8 cellular contexts compared by ENCODE assay signal in the genomic region with DNA sequence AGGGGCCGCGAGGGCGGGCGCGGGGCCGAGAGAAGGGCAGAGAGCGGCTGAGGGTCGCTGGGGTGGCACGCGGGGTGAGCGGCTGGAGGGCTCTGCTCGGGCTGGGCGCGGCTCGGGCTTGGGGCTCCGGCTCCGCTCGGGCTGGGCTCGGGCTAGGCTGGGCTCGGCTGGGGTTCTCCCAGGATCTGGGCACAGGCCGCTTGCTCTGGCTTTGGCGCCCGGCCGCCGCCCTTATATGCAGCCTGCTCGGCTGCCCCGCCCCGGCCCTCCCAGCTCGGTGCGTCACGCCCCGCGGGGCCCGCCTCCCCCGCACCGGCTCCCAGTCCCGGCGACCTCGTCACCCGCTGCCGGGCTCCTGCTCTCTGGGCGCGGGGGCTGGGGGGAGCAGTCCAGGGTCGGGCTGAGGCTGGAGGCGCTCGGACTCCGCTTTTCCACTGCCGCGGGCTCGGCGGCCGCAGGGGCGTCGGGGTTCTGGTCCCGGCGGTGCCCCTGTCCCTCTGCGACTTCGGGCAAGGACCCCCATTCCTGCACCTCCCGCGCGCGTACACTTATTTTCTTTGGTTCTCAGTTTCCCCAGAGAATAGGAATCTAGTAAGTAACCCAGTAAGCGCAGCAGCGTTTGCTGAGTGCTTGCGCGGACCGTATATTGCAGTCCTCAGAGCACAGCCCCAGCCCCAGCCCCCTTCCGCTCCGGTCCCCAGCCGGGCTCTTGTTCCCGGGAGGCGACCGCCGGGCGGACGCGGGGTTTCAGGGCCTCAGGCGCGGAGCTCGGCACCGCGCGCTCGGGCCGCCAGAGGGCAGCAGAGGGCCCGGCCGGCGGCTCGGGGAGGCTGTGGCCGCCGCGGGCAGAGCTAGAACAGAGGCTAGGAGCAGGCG. TPM values are rescaled to one million over a fixed set of nuclear protein-coding genes. Genes with fewer than 3 reads are reported as not detected.
DNase-seq lines count a peak whose midpoint lies in the region; ATAC-seq and TF ChIP-seq lines count a peak whose summit lies in the region.

A gene with protein sequence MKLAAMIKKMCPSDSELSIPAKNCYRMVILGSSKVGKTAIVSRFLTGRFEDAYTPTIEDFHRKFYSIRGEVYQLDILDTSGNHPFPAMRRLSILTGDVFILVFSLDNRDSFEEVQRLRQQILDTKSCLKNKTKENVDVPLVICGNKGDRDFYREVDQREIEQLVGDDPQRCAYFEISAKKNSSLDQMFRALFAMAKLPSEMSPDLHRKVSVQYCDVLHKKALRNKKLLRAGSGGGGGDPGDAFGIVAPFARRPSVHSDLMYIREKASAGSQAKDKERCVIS (minus strand): TSS at position 207 of the 876 bp plus-strand sequence. CDS start 214 bp downstream, outside the sequence.

- peak within 1 kb of the TSS; percentile 99 for H3K4me2 ChIP-seq in mammary epithelial cell (ENCODE audit: insufficient read depth, low read depth, low read length)

- BruUV-seq in mammary epithelial cell (replicated peaks; lab: Mats Ljungman, UMichigan) = no TSS peak

- dilution Hi-C loops in mammary epithelial cell (cut with HindIII; ENCODE audit: low sequenced_read_pairs) = no loop called here

- WGBS in mammary epithelial cell (ENCODE audit: low coverage, missing lambda C conversion rate) = 5% methylated on average over 32 of the region's 93 CpGs
- 0 to 1% (median 0%) methylated on average over 22 to 93 of the region's 93 CpGs for WGBS in spleen, 5 donors

- peak; percentile 81 for ATAC-seq in HG02642 (IDR thresholded peaks at IDR 0.05; ENCODE audit: poor library complexity, unreplicated experiment)

- peak within 1 kb of the TSS; percentile 76 for H3K27ac ChIP-seq in WERI-Rb-1
- no peak within 1 kb of the TSS for H3K27ac ChIP-seq in mammary epithelial cell (ENCODE audit: insufficient read depth, low read depth, low read length)
- peak within 1 kb of the TSS; percentile 71 to 88 (median 82) for H3K27ac ChIP-seq in spleen

- H3K9ac ChIP-seq in mammary epithelial cell (ENCODE audit: insufficient read depth, low read length) = peak within 1 kb of the TSS; percentile 33

- peaks cover 10% of the 10 kb centered on the region for H3K4me1 ChIP-seq in mammary epithelial cell (ENCODE audit: insufficient read depth, low read length)
- H3K4me1 ChIP-seq in spleen = peaks cover 18 to 61% (median 44%) of the 10 kb centered on the region in 6 donors

- intact Hi-C loops in mammary epithelial cell (cut with micrococcal nuclease) = loop anchor here (1.0 kb wide), 4 partner anchors 72 to 145 kb away; no protein-coding TSS in a partner anchor
- intact Hi-C loops in spleen (cut with DNase I; ENCODE audit: low total_unique reads) = loop anchor here (2.0 to 5.0 kb wide), 2 partner anchors 76 to 146 kb away; no protein-coding TSS in a partner anchor

- TF ChIP-seq CTCF in GM10248 (IDR thresholded peaks at IDR 0.05; ENCODE audit: control extremely low read depth, extremely low read depth, low read depth, missing control alignments) (peak; percentile 93), WERI-Rb-1 (IDR thresholded peaks at IDR 0.05; ENCODE audit: low read depth, low read length) (peak; percentile 77), mammary epithelial cell (conservative IDR thresholded peaks at IDR 0.05 in 1 of 2, IDR thresholded peaks at IDR 0.05 in 1 of 2; ENCODE audit: extremely low read depth in 1 of 2, insufficient read depth in 1 of 2, low read depth in 1 of 2, low read length in 2 of 2) (peak; percentile 60 to 68), spleen (IDR thresholded peaks at IDR 0.05 in 8 of 11, conservative IDR thresholded peaks at IDR 0.05 in 3 of 11) (peak; percentile 49 to 100 (median 98))

- peak; percentile 20 to 95 (median 82) for TF ChIP-seq POLR2A in spleen (IDR thresholded peaks at IDR 0.05)

- H3K4me3 ChIP-seq in WERI-Rb-1 (ENCODE audit: low read depth, low read length) (peak within 1 kb of the TSS; percentile 68), mammary epithelial cell (replicated peaks in 1 of 3; ENCODE audit: insufficient read depth in 1 of 3, low read depth in 2 of 3, low read length in 3 of 3) (peak within 1 kb of the TSS; percentile 57 to 69 (median 57)), spleen (peak within 1 kb of the TSS; percentile 54 to 84 (median 68))

- peak within 1 kb of the TSS; percentile 85 for H2AFZ ChIP-seq in mammary epithelial cell (ENCODE audit: low read depth, low read length)

- POLR2A ChIA-PET in GM10248 (lab: Yijun Ruan, JAX) = interaction anchor here (0.5 to 0.6 kb wide), 6 partner anchors 8 to 398 kb away, joined by 3 to 5 read pairs (median 3); no protein-coding TSS in a partner anchor

- DNase-seq in GM10248 (ENCODE audit: extremely low spot score) (peak; percentile 95), NCI-H1694 (lab: John Stamatoyannopoulos, UW) (peak; percentile 72), WERI-Rb-1 (peak; percentile 83), mammary epithelial cell (peak; percentile 81), inferior parietal cortex (ENCODE audit: extremely low spot score) (peak; percentile 80), spleen (peak; percentile 94), GF-D8 (lab: John Stamatoyannopoulos, UW) (no peak)

- H3K9me3 ChIP-seq in WERI-Rb-1 (ENCODE audit: severe bottlenecking) (no peaks in the 10 kb centered on the region), mammary epithelial cell (replicated peaks; ENCODE audit: insufficient read depth, low read length) (no peaks in the 10 kb centered on the region), spleen (no peaks in the 10 kb centered on the region)

- peaks cover 2% of the 10 kb centered on the region for H4K20me1 ChIP-seq in mammary epithelial cell (ENCODE audit: insufficient read depth, low read length)

- no peaks in the 10 kb centered on the region for H3K27me3 ChIP-seq in WERI-Rb-1 (ENCODE audit: insufficient read depth, low read depth, severe bottlenecking)
- peaks cover 5% of the 10 kb centered on the region for H3K27me3 ChIP-seq in mammary epithelial cell (ENCODE audit: insufficient read depth, low read length)
- H3K27me3 ChIP-seq in spleen (replicated peaks in 1 of 7) = peaks cover 0 to 28% (median 17%) of the 10 kb centered on the region in 7 donors

- H3K36me3 ChIP-seq in WERI-Rb-1 (peaks cover 13% of the 10 kb centered on the region), mammary epithelial cell (ENCODE audit: insufficient read depth, low read length) (no peaks in the 10 kb centered on the region), spleen (peaks cover 0 to 19% (median 10%) of the 10 kb centered on the region in 6 donors)

- CTCF ChIA-PET in GM10248 (lab: Yijun Ruan, JAX) (interaction anchor here (0.6 to 5.2 kb wide), 62 partner anchors 9 to 607 kb away, joined by 3 to 82 read pairs (median 4); a partner anchor contains a TSS), mammary epithelial cell (lab: Charles Lee; ENCODE audit: low non-redundant PET) (interaction anchor here (0.5 to 1.6 kb wide), 6 partner anchors 11 to 614 kb away, joined by 3 to 20 read pairs (median 4); no protein-coding TSS in a partner anchor)

- H3K79me2 ChIP-seq in mammary epithelial cell (ENCODE audit: insufficient read depth, low read length) = no peaks in the 10 kb centered on the region

- in situ Hi-C loops in mammary epithelial cell (cut with MboI; ENCODE audit: low sequenced_read_pairs in 2 of 2) = loop anchor here in 1 of 2 donors (5.0 kb wide), 1 partner anchor 139 kb away; no protein-coding TSS in a partner anchor

RNA-seq across cellular contexts. Expression of the gene that starts here (rescaled TPM):
- total RNA-seq in mammary epithelial cell = 1 to 10 TPM in 1 of 2 donors, not detected in 1; 1.8 TPM
- polyA plus RNA-seq in mammary epithelial cell = not detected
- polyA minus RNA-seq in mammary epithelial cell = not detected
- 10 to 100 TPM in 5 of 7 donors, 1 to 10 TPM in 2; 6.6 to 52.3 (median 13.1) TPM for total RNA-seq in spleen
- 1 to 10 TPM; 2.9 to 7.9 (median 3.3) TPM for polyA plus RNA-seq in spleen
